ENCODE assay signal across 15 cellular contexts in the genomic region with DNA sequence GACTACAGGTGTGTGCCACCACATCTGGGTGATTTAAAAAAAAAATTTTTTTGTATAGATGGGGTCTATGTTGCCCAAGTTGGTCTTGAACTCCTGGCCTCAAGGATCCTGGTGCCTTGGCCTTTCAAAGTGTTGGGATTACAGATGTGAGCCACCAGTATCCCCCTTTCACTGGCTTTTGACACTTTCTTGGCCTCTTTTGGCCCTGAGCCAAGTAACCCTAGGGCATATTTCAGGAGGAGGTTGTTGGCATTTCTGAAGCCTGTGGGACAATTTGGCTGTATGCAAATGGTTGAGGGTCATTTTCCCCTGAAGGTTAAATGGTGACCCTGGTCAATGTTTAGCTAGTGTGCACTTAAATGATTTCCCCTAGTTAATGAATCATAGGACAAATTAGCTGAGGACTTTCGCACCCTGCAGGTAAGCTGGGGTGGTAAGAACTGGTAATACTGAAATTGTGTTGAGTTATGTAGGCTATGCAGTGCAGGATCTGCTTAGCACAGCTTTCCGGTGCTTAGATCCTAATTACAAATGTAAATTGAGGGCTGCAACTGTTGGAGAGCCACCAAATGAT.
"Had no signal": no experiment of that assay in that cellular context is flagged by ENCODE, and none has a peak within 500 bp of the region (broad histone marks: within the 10 kb centered on the region; RNA-seq: fewer than 3 reads in every experiment).

No MANE protein-coding gene starts in this region.

- ATAC-seq: left cardiac atrium; natural killer cell; right cardiac atrium; stimulated activated naive CD8-positive, alpha-beta T cell treated with anti-CD3 and anti-CD28 coated beads, Interleukin-15, amount 100 ng/mL, for 72 hours; T-helper 17 cell; upper lobe of right lung had no signal

- H3K27me3 ChIP-seq: ascending aorta, upper lobe of right lung had no signal

- H3K9me3 ChIP-seq: upper lobe of right lung had no signal

- H3K27ac ChIP-seq: ascending aorta, upper lobe of right lung, WERI-Rb-1 had no signal

- DNase-seq: activated CD4-positive, alpha-beta memory T cell treated with anti-CD3 and anti-CD28 coated beads for 36 hours; activated naive CD4-positive, alpha-beta T cell treated with anti-CD3 and anti-CD28 coated beads, Interleukin-2, amount 10 ng/mL, durations not matched to agents 7 days and 5 days; activated T-cell treated with anti-CD3 and anti-CD28 coated beads, Interleukin-2, amount 50 U/mL, for 24 hours; endodermal cell; head of caudate nucleus; immature natural killer cell; left cardiac atrium; natural killer cell; nucleus accumbens; right cardiac atrium; stimulated activated naive CD8-positive, alpha-beta T cell treated with anti-CD3 and anti-CD28 coated beads, Interleukin-15, amount 100 ng/mL, for 72 hours; T-helper 17 cell; upper lobe of right lung; WERI-Rb-1 had no signal

- H3K4me3 ChIP-seq: ascending aorta, upper lobe of right lung had no signal

- H3K36me3 ChIP-seq: ascending aorta, upper lobe of right lung, WERI-Rb-1 had no signal
